In genomic region chr2:66445076-66445724, GRCh38 we compare ENCODE assay signal across 9 cellular contexts. TPM values are rescaled to one million over a fixed set of nuclear protein-coding genes. Genes with fewer than 3 reads are reported as not detected.
DNase-seq lines count a peak whose midpoint lies in the region; ATAC-seq, FAIRE-seq and TF ChIP-seq lines count a peak whose summit lies in the region.
"Had no signal": no experiment of that assay in that cellular context is flagged by ENCODE, and none has a peak within 500 bp of the region (broad histone marks: within the 10 kb centered on the region; RNA-seq: fewer than 3 reads in every experiment).

No MANE protein-coding gene starts in this region.

- no peak overlapping the region for H3K27ac Mint-ChIP-seq in astrocyte (ENCODE audit: unreplicated experiment)
- H3K27ac Mint-ChIP-seq in T-helper 17 cell, result no peak overlapping the region
- H3K27ac Mint-ChIP-seq in CD8-positive, alpha-beta T cell, result no peak overlapping the region
- H3K27ac Mint-ChIP-seq: activated CD4-positive, alpha-beta T cell treated with anti-CD3 and anti-CD28 coated beads, Interleukin-2, amount 10 ng/mL, durations not matched to agents 7 days and 5 days had no signal

- peaks cover 25% of the 10 kb centered on the region for H3K4me1 ChIP-seq in astrocyte (ENCODE audit: insufficient read depth, low read length)
- peaks cover 21 to 29% of the 10 kb centered on the region in 2 experiments for H3K4me1 ChIP-seq in trophoblast cell (ENCODE audit: control insufficient read depth in 1 of 2, insufficient read depth in 2 of 2, low read length in 2 of 2)
- H3K4me1 ChIP-seq in CD8-positive, alpha-beta T cell (ENCODE audit: insufficient read depth, low read length), result no peaks in the 10 kb centered on the region

- H2AFZ ChIP-seq in astrocyte (ENCODE audit: low read depth, low read length) (no peak overlapping the region), trophoblast cell (ENCODE audit: insufficient read depth, low read length, poor library complexity) (peak overlapping the region; percentile 35)

- peaks cover 7% of the 10 kb centered on the region for H3K27me3 ChIP-seq in astrocyte (ENCODE audit: insufficient read depth, low read length)
- H3K27me3 ChIP-seq in trophoblast cell (ENCODE audit: insufficient read depth, low read length), result no peaks in the 10 kb centered on the region
- no peaks in the 10 kb centered on the region for H3K27me3 ChIP-seq in CD8-positive, alpha-beta T cell (ENCODE audit: insufficient read depth, low read length)

- H3K4me2 ChIP-seq in astrocyte (ENCODE audit: low read length), result peak overlapping the region; percentile 83
- H3K4me2 ChIP-seq in trophoblast cell (ENCODE audit: low read length), result peak overlapping the region; percentile 46

- peak overlapping the region; percentile 80 for H3K27ac ChIP-seq in astrocyte (ENCODE audit: low read depth, low read length)
- H3K27ac ChIP-seq in trophoblast cell (ENCODE audit: low read depth, low read length), result peak overlapping the region; percentile 72
- H3K27ac ChIP-seq in CD8-positive, alpha-beta T cell (ENCODE audit: low read depth, low read length), result no peak overlapping the region

- CTCF ChIA-PET in CD8-positive, alpha-beta T cell (lab: Charles Lee), result no interaction called here

- H3K36me3 ChIP-seq in astrocyte (ENCODE audit: insufficient read depth, low read length), result peaks cover 3% of the 10 kb centered on the region
- peaks cover 7 to 9% of the 10 kb centered on the region in 2 experiments for H3K36me3 ChIP-seq in trophoblast cell (ENCODE audit: control insufficient read depth in 1 of 2, insufficient read depth in 2 of 2, low read length in 2 of 2)
- H3K36me3 ChIP-seq in CD8-positive, alpha-beta T cell (ENCODE audit: insufficient read depth, low read length), result no peaks in the 10 kb centered on the region

- H3K4me3 Mint-ChIP-seq in astrocyte (ENCODE audit: unreplicated experiment), result no peak overlapping the region
- H3K4me3 Mint-ChIP-seq in T-helper 17 cell, result no peak overlapping the region
- H3K4me3 Mint-ChIP-seq in CD8-positive, alpha-beta T cell, result no peak overlapping the region
- H3K4me3 Mint-ChIP-seq: activated CD4-positive, alpha-beta T cell treated with anti-CD3 and anti-CD28 coated beads, Interleukin-2, amount 10 ng/mL, durations not matched to agents 7 days and 5 days had no signal

- H2BK5ac ChIP-seq in trophoblast cell (ENCODE audit: low read depth, low read length, poor library complexity), result peak overlapping the region; percentile 64

- H4K8ac ChIP-seq in trophoblast cell (ENCODE audit: low read depth, low read length), result peak overlapping the region; percentile 42

- H3K79me1 ChIP-seq in trophoblast cell (ENCODE audit: low read length), result peaks cover 29% of the 10 kb centered on the region

- H3K14ac ChIP-seq in trophoblast cell (ENCODE audit: low read length), result peak overlapping the region; percentile 84

- H2AK5ac ChIP-seq in trophoblast cell (ENCODE audit: low read length), result peak overlapping the region; percentile 98

- peaks cover 3% of the 10 kb centered on the region for H3K36me3 Mint-ChIP-seq in astrocyte (ENCODE audit: low read depth, unreplicated experiment)
- H3K36me3 Mint-ChIP-seq in T-helper 17 cell (ENCODE audit: low read depth), result peaks cover 7% of the 10 kb centered on the region
- no peaks in the 10 kb centered on the region for H3K36me3 Mint-ChIP-seq in CD8-positive, alpha-beta T cell

- H3K27me3 Mint-ChIP-seq in astrocyte (ENCODE audit: low read depth, unreplicated experiment) (peaks cover 59% of the 10 kb centered on the region), T-helper 17 cell (peaks cover 45% of the 10 kb centered on the region)
- peaks cover 45% of the 10 kb centered on the region for H3K27me3 Mint-ChIP-seq in CD8-positive, alpha-beta T cell (ENCODE audit: low read depth)

- H2BK120ac ChIP-seq in trophoblast cell (ENCODE audit: insufficient read depth, low read length, poor library complexity), result peak overlapping the region; percentile 75

- intact Hi-C loops in left ventricle myocardium superior (cut with micrococcal nuclease), result no loop called here
- intact Hi-C loops in CD8-positive, alpha-beta T cell (cut with DNase I, micrococcal nuclease), result no loop called here

- H3K4me3 ChIP-seq in astrocyte (ENCODE audit: insufficient read depth, low read depth, low read length) (peak overlapping the region; percentile 45), trophoblast cell (ENCODE audit: low read depth, low read length) (peak overlapping the region; percentile 12)
- no peak overlapping the region for H3K4me3 ChIP-seq in CD8-positive, alpha-beta T cell (ENCODE audit: low read depth, low read length)

- H4K91ac ChIP-seq in trophoblast cell (ENCODE audit: low read depth, low read length), result peak overlapping the region; percentile 85

- peak overlapping the region; percentile 87 for H4K12ac ChIP-seq in trophoblast cell (ENCODE audit: low read depth, low read length)

- H3K18ac ChIP-seq in trophoblast cell (ENCODE audit: low read length), result peak overlapping the region; percentile 86

- no CpG with 5 or more reads among the region's 43 CpGs for WGBS in trophoblast cell (ENCODE audit: extremely low coverage, insufficient coverage, insufficient read length)

- DNase-seq in AG20443 (ENCODE audit: low spot score) (peak; percentile 23), astrocyte (ENCODE audit: low read depth) (peak; percentile 54), left ventricle myocardium superior (peak; percentile 65), trophoblast cell (no peak), Kasumi-1 (lab: John Stamatoyannopoulos, UW) (no peak), T-helper 17 cell (no peak), mucosa of gallbladder (ENCODE audit: low spot score) (no peak)
- DNase-seq in CD8-positive, alpha-beta T cell, result no peak
- DNase-seq: activated CD4-positive, alpha-beta T cell treated with anti-CD3 and anti-CD28 coated beads, Interleukin-2, amount 10 ng/mL, durations not matched to agents 7 days and 5 days had no signal

- no peaks in the 10 kb centered on the region for H3K4me1 Mint-ChIP-seq in astrocyte (ENCODE audit: low read depth, unreplicated experiment)
- peaks cover 2% of the 10 kb centered on the region for H3K4me1 Mint-ChIP-seq in T-helper 17 cell
- no peaks in the 10 kb centered on the region for H3K4me1 Mint-ChIP-seq in CD8-positive, alpha-beta T cell (ENCODE audit: low read depth)
- H3K4me1 Mint-ChIP-seq: activated CD4-positive, alpha-beta T cell treated with anti-CD3 and anti-CD28 coated beads, Interleukin-2, amount 10 ng/mL, durations not matched to agents 7 days and 5 days had no signal

- H3K9ac ChIP-seq in astrocyte (ENCODE audit: low read length), result peak overlapping the region; percentile 77
- H3K9ac ChIP-seq in trophoblast cell (ENCODE audit: low read length), result peak overlapping the region; percentile 83

- no peaks in the 10 kb centered on the region for H4K20me1 ChIP-seq in astrocyte (ENCODE audit: insufficient read depth, low read length)

- H3K4ac ChIP-seq in trophoblast cell (ENCODE audit: low read depth, low read length), result peak overlapping the region; percentile 29

- POLR2A ChIA-PET in CD8-positive, alpha-beta T cell (lab: Charles Lee), result no interaction called here

- H3K23ac ChIP-seq in trophoblast cell (ENCODE audit: low read length), result no peak overlapping the region

- FAIRE-seq in astrocyte (lab: Jason Lieb, UNC), result no peak

- no peak for TF ChIP-seq CTCF in astrocyte (IDR thresholded peaks at IDR 0.05; ENCODE audit: insufficient read depth, low read depth, low read length)
- no peak for TF ChIP-seq CTCF in CD8-positive, alpha-beta T cell (IDR thresholded peaks at IDR 0.05)

- H3K9me3 ChIP-seq in astrocyte (ENCODE audit: insufficient read depth, low read depth, low read length) (no peaks in the 10 kb centered on the region), trophoblast cell (ENCODE audit: insufficient read depth, low read depth, low read length) (no peaks in the 10 kb centered on the region), T-helper 17 cell (ENCODE audit: control insufficient read depth, low read length, poor library complexity, severe bottlenecking) (peaks cover 3% of the 10 kb centered on the region)
- no peaks in the 10 kb centered on the region for H3K9me3 ChIP-seq in CD8-positive, alpha-beta T cell (ENCODE audit: low read length)

- peak; percentile 70 for ATAC-seq in left ventricle myocardium superior
- no peak for ATAC-seq in T-helper 17 cell
- ATAC-seq in CD8-positive, alpha-beta T cell, result no peak

- peak overlapping the region; percentile 96 for H2BK12ac ChIP-seq in trophoblast cell (ENCODE audit: low read length)

- peaks cover 2% of the 10 kb centered on the region for H3K9me3 Mint-ChIP-seq in astrocyte (ENCODE audit: unreplicated experiment)
- H3K9me3 Mint-ChIP-seq in CD8-positive, alpha-beta T cell, result no peaks in the 10 kb centered on the region
- H3K9me3 Mint-ChIP-seq: activated CD4-positive, alpha-beta T cell treated with anti-CD3 and anti-CD28 coated beads, Interleukin-2, amount 10 ng/mL, durations not matched to agents 7 days and 5 days had no signal

- H3K79me2 ChIP-seq in astrocyte (ENCODE audit: insufficient read depth, low read length) (peaks cover 81% of the 10 kb centered on the region), trophoblast cell (ENCODE audit: control insufficient read depth, insufficient read depth, low read length, poor library complexity) (peaks cover 17% of the 10 kb centered on the region)

RNA-seq across cellular contexts. Expression of gene MEIS1, which starts 10.3 kb away (rescaled TPM):
- total RNA-seq in astrocyte, result 3.4 and 5.2 TPM in 2 replicates
- 40.8 TPM for total RNA-seq in left ventricle myocardium superior
- polyA plus RNA-seq in trophoblast cell (2013), result 19.4 and 19.9 TPM in 2 replicates
- total RNA-seq in T-helper 17 cell, result 10 to 100 TPM in 1 of 2 donors, under 1 TPM in 1; 0.80 to 13.4 TPM
- total RNA-seq in CD8-positive, alpha-beta T cell, result not detected
- total RNA-seq in mucosa of gallbladder, result 61.8 TPM
- total RNA-seq: activated CD4-positive, alpha-beta T cell treated with anti-CD3 and anti-CD28 coated beads, Interleukin-2, amount 10 ng/mL, durations not matched to agents 7 days and 5 days had no signal

Comparison
In these comparisons a context has a peak if more than half of its experiments do, and no peak if none do; other contexts are left out.
1. DNase-seq: peak in AG20443 (single experiment), astrocyte (single experiment) and left ventricle myocardium superior (single experiment); none in trophoblast cell (0 of 2), Kasumi-1 (0 of 2), T-helper 17 cell (0 of 3), CD8-positive, alpha-beta T cell (0 of 7) and mucosa of gallbladder (single experiment).